ENCODE assay signal across 13 cellular contexts in the genomic region with DNA sequence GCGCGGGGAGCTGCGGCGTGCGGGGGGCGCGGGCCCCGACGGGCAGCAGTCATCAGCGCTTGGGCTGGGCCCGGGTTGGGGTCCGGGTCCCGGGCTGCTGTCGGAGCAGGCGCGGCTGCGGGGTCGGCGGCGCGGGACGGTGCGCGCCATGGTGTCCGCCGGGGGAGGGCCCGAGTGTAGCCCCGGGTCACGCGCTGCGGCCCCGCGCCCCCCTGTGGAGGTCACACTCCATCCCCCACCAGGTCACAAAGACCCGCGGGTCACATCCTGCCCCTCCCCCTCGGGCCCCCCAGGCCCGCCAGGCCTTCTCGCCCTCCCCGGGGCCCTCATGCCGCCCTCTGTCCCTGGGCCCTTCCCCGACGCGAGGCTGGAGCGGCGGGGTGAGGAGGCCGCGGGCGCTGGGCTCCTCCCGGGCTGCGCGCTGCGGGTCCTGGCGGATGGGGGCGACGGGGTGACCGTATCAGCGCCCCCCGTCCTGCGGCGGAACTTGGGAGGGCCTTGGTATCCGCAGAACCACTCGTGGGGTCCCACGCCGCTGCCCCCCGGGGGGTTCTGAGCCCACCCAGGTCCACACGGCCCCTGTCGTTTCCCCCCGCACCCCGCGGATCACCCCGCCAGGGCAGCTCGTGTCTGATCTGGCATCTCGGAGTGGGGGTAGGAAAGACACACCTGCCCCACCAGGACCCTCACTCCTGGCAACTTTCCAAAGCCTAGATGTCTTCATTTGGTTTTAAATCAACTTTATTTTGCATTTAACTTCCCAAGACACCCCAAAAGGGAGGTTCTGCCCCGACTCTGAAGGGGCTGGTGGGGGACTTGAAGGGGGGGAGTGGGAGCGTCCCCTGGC.
DNase-seq lines count a peak whose midpoint lies in the region; ATAC-seq and TF ChIP-seq lines count a peak whose summit lies in the region.
"Had no signal": no experiment of that assay in that cellular context is flagged by ENCODE, and none has a peak within 500 bp of the region (broad histone marks: within the 10 kb centered on the region; RNA-seq: fewer than 3 reads in every experiment).

No MANE protein-coding gene starts in this region.

- H3K79me2 ChIP-seq in OCI-LY1 (ENCODE audit: insufficient read depth, low read length), result no peaks in the 10 kb centered on the region

- H3K9me2 ChIP-seq in OCI-LY1 (ENCODE audit: low read depth, low read length), result no peaks in the 10 kb centered on the region

- WGBS in iPS DF 6.9 (ENCODE audit: insufficient coverage, insufficient read length), result no CpG with 5 or more reads among the region's 75 CpGs

- H3K4me2 ChIP-seq in BLaER1 treated with 17β-estradiol and CSF1 and Interleukin-3, amounts not matched to agents 10 nM and 100 nM, result peak overlapping the region; percentile 54 to 86 (median 78); a peak in 20 of 22 replicates
- H3K4me2 ChIP-seq in OCI-LY1 (ENCODE audit: low read length), result peak overlapping the region; percentile 5; the same call in 1 of the 2 replicates

- H3F3A ChIP-seq in OCI-LY1 (ENCODE audit: insufficient read depth, low read length), result no peaks in the 10 kb centered on the region

- peaks cover 3 to 10% (median 9%) of the 10 kb centered on the region in 11 experiments for H3K9me3 ChIP-seq in BLaER1 treated with 17β-estradiol and CSF1 and Interleukin-3, amounts not matched to agents 10 nM and 100 nM (replicated peaks in 1 of 11)
- no peaks in the 10 kb centered on the region for H3K9me3 ChIP-seq in OCI-LY1 (ENCODE audit: low read length)
- no peaks in the 10 kb centered on the region for H3K9me3 ChIP-seq in iPS DF 6.9 (ENCODE audit: control insufficient read depth, insufficient read depth, low read length)
- no peaks in the 10 kb centered on the region for H3K9me3 ChIP-seq in neutrophil

- H3K36me3 ChIP-seq in BLaER1 treated with 17β-estradiol and CSF1 and Interleukin-3, amounts not matched to agents 10 nM and 100 nM, result no peaks in the 10 kb centered on the region
- no peaks in the 10 kb centered on the region for H3K36me3 ChIP-seq in OCI-LY1 (ENCODE audit: insufficient read depth, low read length)
- no peaks in the 10 kb centered on the region; the same call in 1 of the 2 replicates for H3K36me3 ChIP-seq in iPS DF 6.9 (ENCODE audit: control insufficient read depth, insufficient read depth, low read length)
- no peaks in the 10 kb centered on the region for H3K36me3 ChIP-seq in neutrophil
- H3K36me3 ChIP-seq: transverse colon had no signal

- H3K27me3 ChIP-seq in BLaER1 treated with 17β-estradiol and CSF1 and Interleukin-3, amounts not matched to agents 10 nM and 100 nM, result peaks cover 0 to 11% (median 0%) of the 10 kb centered on the region in 11 experiments; a peak in 5 of 22 replicates
- no peaks in the 10 kb centered on the region for H3K27me3 ChIP-seq in OCI-LY1 (ENCODE audit: insufficient read depth, low read length)
- no peaks in the 10 kb centered on the region; the same call in 1 of the 2 replicates for H3K27me3 ChIP-seq in iPS DF 6.9 (ENCODE audit: control insufficient read depth, insufficient read depth, low read length)
- peaks cover 37% of the 10 kb centered on the region for H3K27me3 ChIP-seq in neutrophil

- H2AFZ ChIP-seq in OCI-LY1 (ENCODE audit: low read length), result no peak overlapping the region

- H3K4me1 ChIP-seq in BLaER1 treated with 17β-estradiol and CSF1 and Interleukin-3, amounts not matched to agents 10 nM and 100 nM, result peaks cover 24 to 51% (median 44%) of the 10 kb centered on the region in 10 experiments
- peaks cover 47% of the 10 kb centered on the region for H3K4me1 ChIP-seq in OCI-LY1 (ENCODE audit: insufficient read depth, low read length, severe bottlenecking)
- no peaks in the 10 kb centered on the region for H3K4me1 ChIP-seq in iPS DF 6.9 (ENCODE audit: control insufficient read depth, insufficient read depth, low read length)
- peaks cover 35 to 42% of the 10 kb centered on the region in 2 experiments for H3K4me1 ChIP-seq in neutrophil (ENCODE audit: control insufficient read depth in 1 of 2, insufficient read depth in 1 of 2, low read depth in 1 of 2, low read length in 1 of 2)

- no peak for ATAC-seq in GM18511 (IDR thresholded peaks at IDR 0.05; ENCODE audit: unreplicated experiment)
- ATAC-seq in HG03159 (IDR thresholded peaks at IDR 0.05; ENCODE audit: unreplicated experiment), result no peak

- no peak for DNase-seq in iPS DF 6.9 (ENCODE audit: low read depth, low spot score)
- DNase-seq in activated gamma-delta T cell (lab: John Stamatoyannopoulos, UW), result no peak
- no peak for DNase-seq in NOMO-1 treated with DMSO at 0.1 percent for 48 hours (lab: John Stamatoyannopoulos, UW; ENCODE audit: unreplicated experiment)
- DNase-seq: activated T-cell treated with anti-CD3 and anti-CD28 coated beads, Interleukin-2, amount 50 U/mL, for 48 hours; amygdala; MV-4-11; stimulated activated CD4-positive, alpha-beta T cell treated with anti-CD3 and anti-CD28 coated beads, Interleukin-12 subunit alpha, Interleukin-12 subunit beta, amount 100 ng/mL, for 4 hours; transverse colon had no signal

- 0 out of 22 replicates have a peak overlapping the region, but pooled peaks of 1 of the 11 experiments have one; percentile 10 for H3K9ac ChIP-seq in BLaER1 treated with 17β-estradiol and CSF1 and Interleukin-3, amounts not matched to agents 10 nM and 100 nM
- no peak overlapping the region for H3K9ac ChIP-seq in OCI-LY1 (ENCODE audit: low read length)

- no peak overlapping the region for H3K4me3 ChIP-seq in BLaER1 treated with 17β-estradiol and CSF1 and Interleukin-3, amounts not matched to agents 10 nM and 100 nM
- no peak overlapping the region for H3K4me3 ChIP-seq in OCI-LY1 (ENCODE audit: low read depth, low read length, poor library complexity, severe bottlenecking)
- peak overlapping the region; percentile 47 for H3K4me3 ChIP-seq in iPS DF 6.9 (ENCODE audit: low read length)
- H3K4me3 ChIP-seq in neutrophil (ENCODE audit: low read depth in 1 of 2, low read length in 1 of 2), result peak overlapping the region; percentile 6 to 49

- TF ChIP-seq CTCF in OCI-LY1 (IDR thresholded peaks at IDR 0.05; ENCODE audit: low read length) (no peak), neutrophil (IDR thresholded peaks at IDR 0.05) (no peak)

- H4K20me1 ChIP-seq in BLaER1 treated with 17β-estradiol and CSF1 and Interleukin-3, amounts not matched to agents 10 nM and 100 nM, result peaks cover 0 to 20% (median 0%) of the 10 kb centered on the region in 11 experiments; a peak in 2 of 22 replicates
- no peaks in the 10 kb centered on the region for H4K20me1 ChIP-seq in OCI-LY1 (ENCODE audit: insufficient read depth, low read length)

- no peak overlapping the region for H3K27ac ChIP-seq in BLaER1 treated with 17β-estradiol and CSF1 and Interleukin-3, amounts not matched to agents 10 nM and 100 nM
- H3K27ac ChIP-seq in OCI-LY1 (ENCODE audit: low read depth, low read length, poor library complexity, severe bottlenecking) (peak overlapping the region; percentile 34), iPS DF 6.9 (ENCODE audit: low read length) (no peak overlapping the region), neutrophil (no peak overlapping the region)
- H3K27ac ChIP-seq: transverse colon had no signal

Comparison
In these comparisons a context has a peak if more than half of its experiments do, and no peak if none do; other contexts are left out.
1. H3K4me3 ChIP-seq: peak in iPS DF 6.9 (single experiment) and neutrophil (2 of 2); none in BLaER1 treated with 17β-estradiol and CSF1 and Interleukin-3, amounts not matched to agents 10 nM and 100 nM (0 of 10) and OCI-LY1 (single experiment).